In genomic region chr10:25016349-25017246, GRCh38 we compare ENCODE assay signal across 1 cellular context.
A peak's percentile ranks its signal among the peaks of the same experiment; 100 is the strongest.
TF ChIP-seq lines count a peak whose summit lies in the region.

TSS of gene THNSL1 (plus strand) at chr10:25016612. CDS start at chr10:25023224, 6,612 bp downstream.

TF ChIP-seq in HepG2, 621 proteins besides CTCF, POLR2A, EP300 and RAD21 (continued from another document and continues in another):
- TF ChIP-seq ZNF142 (CRISPR knock-in tag; IDR thresholded peaks at IDR 0.05) = 0 out of 2 replicates have a peak, but pooled peaks have one; percentile 66
- no peak for TF ChIP-seq ZNF775 (CRISPR knock-in tag; IDR thresholded peaks at IDR 0.05; ENCODE audit: borderline replicate concordance)
- TF ChIP-seq KDM3A (CRISPR knock-in tag; IDR thresholded peaks at IDR 0.05; ENCODE audit: low read depth) = no peak; the same call in 1 of the 2 replicates
- TF ChIP-seq ZNF280B (CRISPR knock-in tag; IDR thresholded peaks at IDR 0.05; ENCODE audit: borderline replicate concordance) = peak; percentile 97
- TF ChIP-seq ZNF589 (CRISPR knock-in tag; conservative IDR thresholded peaks at IDR 0.05) = peak; percentile 96; the same call in 1 of the 2 replicates
- TF ChIP-seq ATF4 (CRISPR knock-in tag; IDR thresholded peaks at IDR 0.05) = 0 out of 4 replicates have a peak, but pooled peaks of 1 of the 2 experiments have one; percentile 17
- no peak for TF ChIP-seq SRF (IDR thresholded peaks at IDR 0.05; ENCODE audit: low read depth, low read length)
- peak; percentile 82; the same call in 1 of the 2 replicates for TF ChIP-seq TP53 (CRISPR knock-in tag; conservative IDR thresholded peaks at IDR 0.05)
- TF ChIP-seq SIN3B (IDR thresholded peaks at IDR 0.05; ENCODE audit: low read length) = no peak
- TF ChIP-seq, protein P1, sequence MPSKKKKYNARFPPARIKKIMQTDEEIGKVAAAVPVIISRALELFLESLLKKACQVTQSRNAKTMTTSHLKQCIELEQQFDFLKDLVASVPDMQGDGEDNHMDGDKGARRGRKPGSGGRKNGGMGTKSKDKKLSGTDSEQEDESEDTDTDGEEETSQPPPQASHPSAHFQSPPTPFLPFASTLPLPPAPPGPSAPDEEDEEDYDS (CRISPR knock-in tag; IDR thresholded peaks at IDR 0.05) = peak; percentile 32
- TF ChIP-seq ZNF768 (CRISPR knock-in tag; IDR thresholded peaks at IDR 0.05) = peak; percentile 87
- TF ChIP-seq, protein P2, sequence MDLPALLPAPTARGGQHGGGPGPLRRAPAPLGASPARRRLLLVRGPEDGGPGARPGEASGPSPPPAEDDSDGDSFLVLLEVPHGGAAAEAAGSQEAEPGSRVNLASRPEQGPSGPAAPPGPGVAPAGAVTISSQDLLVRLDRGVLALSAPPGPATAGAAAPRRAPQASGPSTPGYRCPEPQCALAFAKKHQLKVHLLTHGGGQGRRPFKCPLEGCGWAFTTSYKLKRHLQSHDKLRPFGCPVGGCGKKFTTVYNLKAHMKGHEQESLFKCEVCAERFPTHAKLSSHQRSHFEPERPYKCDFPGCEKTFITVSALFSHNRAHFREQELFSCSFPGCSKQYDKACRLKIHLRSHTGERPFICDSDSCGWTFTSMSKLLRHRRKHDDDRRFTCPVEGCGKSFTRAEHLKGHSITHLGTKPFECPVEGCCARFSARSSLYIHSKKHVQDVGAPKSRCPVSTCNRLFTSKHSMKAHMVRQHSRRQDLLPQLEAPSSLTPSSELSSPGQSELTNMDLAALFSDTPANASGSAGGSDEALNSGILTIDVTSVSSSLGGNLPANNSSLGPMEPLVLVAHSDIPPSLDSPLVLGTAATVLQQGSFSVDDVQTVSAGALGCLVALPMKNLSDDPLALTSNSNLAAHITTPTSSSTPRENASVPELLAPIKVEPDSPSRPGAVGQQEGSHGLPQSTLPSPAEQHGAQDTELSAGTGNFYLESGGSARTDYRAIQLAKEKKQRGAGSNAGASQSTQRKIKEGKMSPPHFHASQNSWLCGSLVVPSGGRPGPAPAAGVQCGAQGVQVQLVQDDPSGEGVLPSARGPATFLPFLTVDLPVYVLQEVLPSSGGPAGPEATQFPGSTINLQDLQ (CRISPR knock-in tag; IDR thresholded peaks at IDR 0.05) = peak; percentile 95
- TF ChIP-seq, protein P3, sequence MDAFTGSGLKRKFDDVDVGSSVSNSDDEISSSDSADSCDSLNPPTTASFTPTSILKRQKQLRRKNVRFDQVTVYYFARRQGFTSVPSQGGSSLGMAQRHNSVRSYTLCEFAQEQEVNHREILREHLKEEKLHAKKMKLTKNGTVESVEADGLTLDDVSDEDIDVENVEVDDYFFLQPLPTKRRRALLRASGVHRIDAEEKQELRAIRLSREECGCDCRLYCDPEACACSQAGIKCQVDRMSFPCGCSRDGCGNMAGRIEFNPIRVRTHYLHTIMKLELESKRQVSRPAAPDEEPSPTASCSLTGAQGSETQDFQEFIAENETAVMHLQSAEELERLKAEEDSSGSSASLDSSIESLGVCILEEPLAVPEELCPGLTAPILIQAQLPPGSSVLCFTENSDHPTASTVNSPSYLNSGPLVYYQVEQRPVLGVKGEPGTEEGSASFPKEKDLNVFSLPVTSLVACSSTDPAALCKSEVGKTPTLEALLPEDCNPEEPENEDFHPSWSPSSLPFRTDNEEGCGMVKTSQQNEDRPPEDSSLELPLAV (CRISPR knock-in tag; conservative IDR thresholded peaks at IDR 0.05; ENCODE audit: low read depth) = peak; percentile 74; the same call in 1 of the 2 replicates
- TF ChIP-seq ZNF616 (CRISPR knock-in tag; IDR thresholded peaks at IDR 0.05; ENCODE audit: low read depth) = peak; percentile 93
- no peak for TF ChIP-seq SP140L (CRISPR knock-in tag; IDR thresholded peaks at IDR 0.05; ENCODE audit: borderline replicate concordance)
- no peak for TF ChIP-seq NFE2L2 (IDR thresholded peaks at IDR 0.05; ENCODE audit: low read length)
- no peak for TF ChIP-seq CCAR2 (optimal IDR thresholded peaks at IDR 0.05; ENCODE audit: low read depth, low read length)
- peak; percentile 95; the same call in 1 of the 2 replicates for TF ChIP-seq ZNF737 (CRISPR knock-in tag; IDR thresholded peaks at IDR 0.05; ENCODE audit: borderline replicate concordance)
- no peak for TF ChIP-seq SKI (IDR thresholded peaks at IDR 0.05; ENCODE audit: partially characterized antibody)
- TF ChIP-seq MATR3 (CRISPR knock-in tag; IDR thresholded peaks at IDR 0.05) = no peak
- peak; percentile 21 for TF ChIP-seq CBX1 (IDR thresholded peaks at IDR 0.05; ENCODE audit: low read depth)
- TF ChIP-seq ZNF549 (CRISPR knock-in tag; IDR thresholded peaks at IDR 0.05) = peak; percentile 68; the same call in 1 of the 2 replicates
- TF ChIP-seq, protein P4, sequence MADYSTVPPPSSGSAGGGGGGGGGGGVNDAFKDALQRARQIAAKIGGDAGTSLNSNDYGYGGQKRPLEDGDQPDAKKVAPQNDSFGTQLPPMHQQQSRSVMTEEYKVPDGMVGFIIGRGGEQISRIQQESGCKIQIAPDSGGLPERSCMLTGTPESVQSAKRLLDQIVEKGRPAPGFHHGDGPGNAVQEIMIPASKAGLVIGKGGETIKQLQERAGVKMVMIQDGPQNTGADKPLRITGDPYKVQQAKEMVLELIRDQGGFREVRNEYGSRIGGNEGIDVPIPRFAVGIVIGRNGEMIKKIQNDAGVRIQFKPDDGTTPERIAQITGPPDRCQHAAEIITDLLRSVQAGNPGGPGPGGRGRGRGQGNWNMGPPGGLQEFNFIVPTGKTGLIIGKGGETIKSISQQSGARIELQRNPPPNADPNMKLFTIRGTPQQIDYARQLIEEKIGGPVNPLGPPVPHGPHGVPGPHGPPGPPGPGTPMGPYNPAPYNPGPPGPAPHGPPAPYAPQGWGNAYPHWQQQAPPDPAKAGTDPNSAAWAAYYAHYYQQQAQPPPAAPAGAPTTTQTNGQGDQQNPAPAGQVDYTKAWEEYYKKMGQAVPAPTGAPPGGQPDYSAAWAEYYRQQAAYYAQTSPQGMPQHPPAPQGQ (CRISPR knock-in tag; IDR thresholded peaks at IDR 0.05; ENCODE audit: borderline replicate concordance) = peak; percentile 88; the same call in 1 of the 2 replicates
- TF ChIP-seq ZNF33A (CRISPR knock-in tag; IDR thresholded peaks at IDR 0.05; ENCODE audit: borderline replicate concordance) = peak; percentile 97; the same call in 1 of the 2 replicates
- 0 out of 2 replicates have a peak, but pooled peaks have one; percentile 18 for TF ChIP-seq MAFG (CRISPR knock-in tag; IDR thresholded peaks at IDR 0.05)
- no peak; the same call in 1 of the 2 replicates for TF ChIP-seq KMT2A (CRISPR knock-in tag; IDR thresholded peaks at IDR 0.05)
- peak; percentile 65; the same call in 1 of the 2 replicates for TF ChIP-seq HIVEP1 (CRISPR knock-in tag; IDR thresholded peaks at IDR 0.05)
- peak; percentile 97 for TF ChIP-seq BHLHE40 (IDR thresholded peaks at IDR 0.05; ENCODE audit: low read length)
- TF ChIP-seq ZNF20 (CRISPR knock-in tag; IDR thresholded peaks at IDR 0.05) = 0 out of 2 replicates have a peak, but pooled peaks have one; percentile 70
- peak; percentile 97 for TF ChIP-seq ZNF547 (CRISPR knock-in tag; IDR thresholded peaks at IDR 0.05)
- 0 out of 2 replicates have a peak, but pooled peaks have one; percentile 45 for TF ChIP-seq HNF1B (CRISPR knock-in tag; IDR thresholded peaks at IDR 0.05)
- TF ChIP-seq TEAD3 (CRISPR knock-in tag; optimal IDR thresholded peaks at IDR 0.05; ENCODE audit: borderline replicate concordance) = peak; percentile 11
- TF ChIP-seq TARDBP (CRISPR knock-in tag; IDR thresholded peaks at IDR 0.05) = peak; percentile 80
- TF ChIP-seq ZFP36 (IDR thresholded peaks at IDR 0.05; ENCODE audit: borderline replicate concordance, low read depth, low read length, partially characterized antibody) = no peak
- no peak for TF ChIP-seq ZSCAN29 (CRISPR knock-in tag; conservative IDR thresholded peaks at IDR 0.05)
- TF ChIP-seq, protein P5, sequence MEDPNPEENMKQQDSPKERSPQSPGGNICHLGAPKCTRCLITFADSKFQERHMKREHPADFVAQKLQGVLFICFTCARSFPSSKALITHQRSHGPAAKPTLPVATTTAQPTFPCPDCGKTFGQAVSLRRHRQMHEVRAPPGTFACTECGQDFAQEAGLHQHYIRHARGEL (CRISPR knock-in tag; IDR thresholded peaks at IDR 0.05) = no peak
- TF ChIP-seq, protein P6, sequence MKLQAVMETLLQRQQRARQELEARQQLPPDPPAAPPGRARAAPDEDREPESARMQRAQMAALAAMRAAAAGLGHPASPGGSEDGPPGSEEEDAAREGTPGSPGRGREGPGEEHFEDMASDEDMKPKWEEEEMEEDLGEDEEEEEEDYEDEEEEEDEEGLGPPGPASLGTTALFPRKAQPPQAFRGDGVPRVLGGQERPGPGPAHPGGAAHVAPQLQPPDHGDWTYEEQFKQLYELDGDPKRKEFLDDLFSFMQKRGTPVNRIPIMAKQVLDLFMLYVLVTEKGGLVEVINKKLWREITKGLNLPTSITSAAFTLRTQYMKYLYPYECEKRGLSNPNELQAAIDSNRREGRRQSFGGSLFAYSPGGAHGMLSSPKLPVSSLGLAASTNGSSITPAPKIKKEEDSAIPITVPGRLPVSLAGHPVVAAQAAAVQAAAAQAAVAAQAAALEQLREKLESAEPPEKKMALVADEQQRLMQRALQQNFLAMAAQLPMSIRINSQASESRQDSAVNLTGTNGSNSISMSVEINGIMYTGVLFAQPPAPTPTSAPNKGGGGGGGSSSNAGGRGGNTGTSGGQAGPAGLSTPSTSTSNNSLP (IDR thresholded peaks at IDR 0.05; ENCODE audit: low read depth, low read length) = no peak
- TF ChIP-seq, protein P7, sequence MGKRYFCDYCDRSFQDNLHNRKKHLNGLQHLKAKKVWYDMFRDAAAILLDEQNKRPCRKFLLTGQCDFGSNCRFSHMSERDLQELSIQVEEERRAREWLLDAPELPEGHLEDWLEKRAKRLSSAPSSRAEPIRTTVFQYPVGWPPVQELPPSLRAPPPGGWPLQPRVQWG (CRISPR knock-in tag; IDR thresholded peaks at IDR 0.05; ENCODE audit: borderline replicate concordance, low read depth) = no peak
- peak; percentile 97 for TF ChIP-seq ZSCAN12 (CRISPR knock-in tag; IDR thresholded peaks at IDR 0.05)
- TF ChIP-seq ZKSCAN1 (IDR thresholded peaks at IDR 0.05; ENCODE audit: low read length) = no peak
- TF ChIP-seq CAMTA2 (CRISPR knock-in tag; IDR thresholded peaks at IDR 0.05; ENCODE audit: borderline replicate concordance) = no peak
- TF ChIP-seq PHF8 (CRISPR knock-in tag; IDR thresholded peaks at IDR 0.05) = peak; percentile 75
